ENCODE assay signal across 10 cellular contexts in genomic region chr5:119417891-119418781, GRCh38. TPM values are rescaled to one million over a fixed set of nuclear protein-coding genes. Genes with fewer than 3 reads are reported as not detected.
DNase-seq lines count a peak whose midpoint lies in the region; ATAC-seq and TF ChIP-seq lines count a peak whose summit lies in the region.
"Had no signal": no experiment of that assay in that cellular context is flagged by ENCODE, and none has a peak within 500 bp of the region (broad histone marks: within the 10 kb centered on the region; RNA-seq: fewer than 3 reads in every experiment).

No MANE protein-coding gene starts in this region.

- peak overlapping the region; percentile 82 for H3K27ac Mint-ChIP-seq in mesothelial cell of epicardium
- H3K27ac Mint-ChIP-seq: stimulated activated naive CD8-positive, alpha-beta T cell treated with anti-CD3 and anti-CD28 coated beads, Interleukin-15, Interleukin-2, amounts not matched to agents 100 ng/mL and 50 ng/mL, for 24 hours had no signal

- H3K27me3 Mint-ChIP-seq in mesothelial cell of epicardium (ENCODE audit: low read depth) = no peaks in the 10 kb centered on the region
- H3K27me3 Mint-ChIP-seq: stimulated activated naive CD8-positive, alpha-beta T cell treated with anti-CD3 and anti-CD28 coated beads, Interleukin-15, Interleukin-2, amounts not matched to agents 100 ng/mL and 50 ng/mL, for 24 hours had no signal

- no peak overlapping the region for H3K4me3 ChIP-seq in HL-60 (replicated peaks; ENCODE audit: insufficient read depth, low read length)

- peaks cover 5% of the 10 kb centered on the region for H3K9me3 Mint-ChIP-seq in mesothelial cell of epicardium
- H3K9me3 Mint-ChIP-seq: stimulated activated naive CD8-positive, alpha-beta T cell treated with anti-CD3 and anti-CD28 coated beads, Interleukin-15, Interleukin-2, amounts not matched to agents 100 ng/mL and 50 ng/mL, for 24 hours had no signal

- TF ChIP-seq CTCF in HL-60 (IDR thresholded peaks at IDR 0.05; ENCODE audit: insufficient read depth, low read length) (no peak), mesothelial cell of epicardium (IDR thresholded peaks at IDR 0.05; ENCODE audit: unreplicated experiment) (no peak)

- H3K36me3 Mint-ChIP-seq in mesothelial cell of epicardium = no peaks in the 10 kb centered on the region

- ATAC-seq in GM21717 (IDR thresholded peaks at IDR 0.05; ENCODE audit: unreplicated experiment) = no peak

- H3K27ac ChIP-seq in HL-60 (replicated peaks) = peak overlapping the region; percentile 27; the same call in 1 of the 2 replicates

- no peaks in the 10 kb centered on the region for H3K27me3 ChIP-seq in HL-60 (ENCODE audit: insufficient read depth, poor library complexity, severe bottlenecking)

- peaks cover 25% of the 10 kb centered on the region for H3K4me1 Mint-ChIP-seq in mesothelial cell of epicardium

- DNase-seq in Daoy (ENCODE audit: low read depth) (peak; percentile 69), HL-60 (ENCODE audit: low read depth in 1 of 2, low spot score in 1 of 2) (peak in 1 of 2 experiments; percentile 11), amniotic epithelial cell (ENCODE audit: low read depth) (peak; percentile 98), mesothelial cell of epicardium (ENCODE audit: low spot score in 2 of 2, unreplicated experiment in 2 of 2) (no peak), NCI-H2171 (lab: John Stamatoyannopoulos, UW) (no peak), SW480 (ENCODE audit: low spot score) (no peak), NCI-H2081 (lab: John Stamatoyannopoulos, UW) (no peak)
- DNase-seq: occipital lobe had no signal

- H3K4me3 Mint-ChIP-seq in mesothelial cell of epicardium = no peak overlapping the region
- H3K4me3 Mint-ChIP-seq: stimulated activated naive CD8-positive, alpha-beta T cell treated with anti-CD3 and anti-CD28 coated beads, Interleukin-15, Interleukin-2, amounts not matched to agents 100 ng/mL and 50 ng/mL, for 24 hours had no signal

RNA-seq across cellular contexts. Expression of gene HSD17B4, which starts 34.2 kb away (rescaled TPM):
- 186 and 193 TPM in 2 replicates for total RNA-seq in Daoy (2014; rRNA removed; shearing (Covaris generic))
- 119 to 146 TPM (median 136 TPM) in 3 replicates for total RNA-seq in mesothelial cell of epicardium

Comparison
In these comparisons a context has a peak if more than half of its experiments do, and no peak if none do; other contexts are left out.
1. DNase-seq: peak in Daoy (single experiment) and amniotic epithelial cell (single experiment); none in mesothelial cell of epicardium (0 of 2), NCI-H2171 (single experiment), SW480 (single experiment) and NCI-H2081 (0 of 2).